Comparison of ENCODE assay signal across 8 cellular contexts in the genomic region with DNA sequence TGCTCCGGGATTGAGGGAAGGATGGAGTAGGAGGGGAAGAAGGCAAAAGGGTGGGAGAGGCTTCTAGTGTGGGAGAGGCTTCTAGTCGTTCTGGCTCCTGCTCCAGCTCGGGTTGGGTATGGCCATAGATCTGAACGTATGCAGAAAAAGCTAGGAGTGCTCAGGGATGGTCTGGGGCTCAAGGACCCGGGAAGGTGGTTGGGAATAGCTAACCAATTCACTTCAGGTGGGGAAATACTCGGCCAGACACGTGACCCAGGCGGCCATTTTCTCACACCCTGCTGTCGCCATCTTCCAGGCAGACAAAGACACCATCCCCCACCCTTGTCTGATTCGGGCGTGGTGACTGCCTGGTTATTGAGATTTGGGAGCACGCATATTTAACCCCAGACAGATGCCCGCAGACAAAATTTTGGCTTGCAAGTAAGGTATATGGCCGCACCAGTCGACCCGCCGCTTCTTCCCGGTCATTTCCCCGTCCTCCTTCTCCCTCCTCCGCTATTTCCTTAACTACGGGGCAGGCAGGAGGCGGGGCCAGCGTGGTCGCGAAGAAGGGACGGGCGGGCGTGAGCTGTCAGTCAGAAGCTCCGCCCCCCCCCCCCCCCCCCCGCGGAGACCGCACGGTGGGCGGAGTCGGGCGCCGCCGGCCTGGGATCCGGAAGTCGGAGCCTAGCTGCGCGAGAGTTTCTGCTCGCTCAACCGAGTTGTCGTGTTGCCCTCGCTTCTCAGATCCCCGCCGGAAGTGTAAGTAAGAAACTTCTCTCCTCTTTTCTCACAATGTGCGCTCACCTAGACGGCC.
DNase-seq lines count a peak whose midpoint lies in the region; ATAC-seq lines count a peak whose summit lies in the region.

Gene GNL3L (plus strand): TSS at position 661 of the 799 bp plus-strand sequence. CDS start 2,348 bp downstream, outside the sequence.

- DNase-seq in AG08395 (ENCODE audit: low spot score) = peak; percentile 93
- DNase-seq in NCI-H345 treated with DMSO at 0.1 percent for 48 hours (lab: John Stamatoyannopoulos, UW; ENCODE audit: unreplicated experiment) = peak; percentile 80
- peak; percentile 54 to 84 (median 79) for DNase-seq in activated CD4-positive, CD25-positive, alpha-beta regulatory T cell (lab: John Stamatoyannopoulos, UW)
- DNase-seq in central memory CD4-positive, alpha-beta T cell = peak; percentile 76
- DNase-seq in islet precursor cell = peak; percentile 93
- DNase-seq in stimulated activated CD4-positive, alpha-beta T cell treated with anti-CD3 and anti-CD28 coated beads, Interleukin-12 subunit alpha, Interleukin-12 subunit beta, amount 100 ng/mL, for 4 hours = peak; percentile 73

- ATAC-seq in GM19025 (IDR thresholded peaks at IDR 0.05; ENCODE audit: low read depth, unreplicated experiment) = peak; percentile 83
- peak; percentile 82 for ATAC-seq in HG03342 (IDR thresholded peaks at IDR 0.05; ENCODE audit: unreplicated experiment)

Comparison
In these comparisons a context has a peak if more than half of its experiments do, and no peak if none do; other contexts are left out.
1. Peak in every context shown above with its lines: DNase-seq and ATAC-seq.